In genomic region chr14:74913986-74914573, GRCh38 we compare ENCODE assay signal across 8 cellular contexts. TPM values are rescaled to one million over a fixed set of nuclear protein-coding genes. Genes with fewer than 3 reads are reported as not detected.
A peak's percentile ranks its signal among the peaks of the same experiment; 100 is the strongest.
DNase-seq lines count a peak whose midpoint lies in the region; ATAC-seq, FAIRE-seq and TF ChIP-seq lines count a peak whose summit lies in the region.

No MANE protein-coding gene starts in this region.

- TF ChIP-seq RAD21 in A549 (conservative IDR thresholded peaks at IDR 0.05 in 1 of 2, IDR thresholded peaks at IDR 0.05 in 1 of 2): peak; percentile 73 to 75

- H3K9me3 ChIP-seq in A549: no peaks in the 10 kb centered on the region
- H3K9me3 ChIP-seq in OCI-LY1 (ENCODE audit: low read length): no peaks in the 10 kb centered on the region
- no peaks in the 10 kb centered on the region for H3K9me3 ChIP-seq in left lung

- CTCF ChIA-PET in A549 (lab: Yijun Ruan, JAX): interaction anchor here (3.6 to 9.6 kb wide), 2 partner anchors 8 to 175 kb away, joined by 22 to 87 read pairs; no protein-coding TSS in a partner anchor

- whole genome bisulfite sequencing in A549 (ENCODE audit: missing lambda C conversion rate): 46% methylated on average over 6 of the region's 6 CpGs

- TF ChIP-seq CTCF in A549 (IDR thresholded peaks at IDR 0.05) (peak; percentile 78), GM06990 (IDR thresholded peaks at IDR 0.05; ENCODE audit: insufficient read depth, low read length, poor library complexity, severe bottlenecking) (peak; percentile 67), OCI-LY1 (IDR thresholded peaks at IDR 0.05; ENCODE audit: low read length) (peak; percentile 76), coronary artery (IDR thresholded peaks at IDR 0.05) (peak; percentile 61), left lung (IDR thresholded peaks at IDR 0.05) (peak; percentile 61 to 63)

- intact Hi-C loops in left lung (cut with DNase I): no loop called here

- POLR2A ChIA-PET in A549 (lab: Yijun Ruan, JAX): no interaction called here

- H3K27ac ChIP-seq in A549: no peak overlapping the region
- H3K27ac ChIP-seq in OCI-LY1 (ENCODE audit: low read depth, low read length, poor library complexity, severe bottlenecking): no peak overlapping the region
- peak overlapping the region in 1 of 2 donors; percentile 71 for H3K27ac ChIP-seq in coronary artery
- no peak overlapping the region for H3K27ac ChIP-seq in left lung

- DNase-seq in A549 (ENCODE audit: low read depth in 1 of 2, low spot score in 1 of 2) (peak; percentile 68 to 73), GM06990 (ENCODE audit: extremely low read depth, insufficient read length) (no peak), coronary artery (ENCODE audit: low spot score) (peak; percentile 83), left lung (peak in 1 of 2 donors; percentile 60), urothelium cell line (ENCODE audit: low spot score) (peak; percentile 80)

- no peaks in the 10 kb centered on the region for H3K79me2 ChIP-seq in OCI-LY1 (ENCODE audit: insufficient read depth, low read length)

- H3K4me2 ChIP-seq in A549 (no peak overlapping the region), OCI-LY1 (ENCODE audit: low read length) (no peak overlapping the region)

- H2AFZ ChIP-seq in OCI-LY1 (ENCODE audit: low read length): no peak overlapping the region

- H3K4me3 ChIP-seq in A549 (no peak overlapping the region), GM06990 (replicated peaks; ENCODE audit: low read depth, low read length) (no peak overlapping the region), OCI-LY1 (ENCODE audit: low read depth, low read length, poor library complexity, severe bottlenecking) (no peak overlapping the region), coronary artery (no peak overlapping the region), left lung (no peak overlapping the region)

- peaks cover 9% of the 10 kb centered on the region; the same call in 2 of the 3 replicates for H3K4me1 ChIP-seq in A549
- H3K4me1 ChIP-seq in OCI-LY1 (ENCODE audit: insufficient read depth, low read length, severe bottlenecking): no peaks in the 10 kb centered on the region
- peaks cover 0 to 8% of the 10 kb centered on the region in 2 donors for H3K4me1 ChIP-seq in left lung

- H3K27me3 ChIP-seq in GM06990 (replicated peaks; ENCODE audit: control insufficient read depth, insufficient read depth, low read length): no peaks in the 10 kb centered on the region
- H3K27me3 ChIP-seq in OCI-LY1 (ENCODE audit: insufficient read depth, low read length): no peaks in the 10 kb centered on the region; the same call in 1 of the 2 replicates
- no peaks in the 10 kb centered on the region for H3K27me3 ChIP-seq in left lung

- TF ChIP-seq EP300 in A549 (IDR thresholded peaks at IDR 0.05): no peak

- TF ChIP-seq POLR2A in A549 (IDR thresholded peaks at IDR 0.05; ENCODE audit: low read length): no peak

- H3K36me3 ChIP-seq in GM06990 (ENCODE audit: control insufficient read depth, insufficient read depth, low read length) (peaks cover 3% of the 10 kb centered on the region), OCI-LY1 (ENCODE audit: insufficient read depth, low read length) (no peaks in the 10 kb centered on the region), left lung (no peaks in the 10 kb centered on the region)

- ATAC-seq in A549: peak; percentile 85 to 88
- peak; percentile 82 for ATAC-seq in left lung
- no peak for ATAC-seq in HG02678 (IDR thresholded peaks at IDR 0.05; ENCODE audit: unreplicated experiment)
- ATAC-seq in HG03039 (IDR thresholded peaks at IDR 0.05; ENCODE audit: unreplicated experiment): no peak

- no peaks in the 10 kb centered on the region for H3K9me2 ChIP-seq in OCI-LY1 (ENCODE audit: low read depth, low read length)

- peak; percentile 92 for FAIRE-seq in A549 (lab: Jason Lieb, UNC)
- no peak for FAIRE-seq in urothelium cell line (lab: Jason Lieb, UNC)

- H3K9ac ChIP-seq in OCI-LY1 (ENCODE audit: low read length): no peak overlapping the region

- no peaks in the 10 kb centered on the region for H4K20me1 ChIP-seq in OCI-LY1 (ENCODE audit: insufficient read depth, low read length)

- no peaks in the 10 kb centered on the region for H3F3A ChIP-seq in OCI-LY1 (ENCODE audit: insufficient read depth, low read length)

TF ChIP-seq in A549, 52 proteins besides CTCF, POLR2A, EP300 and RAD21:
- TF ChIP-seq ESRRA (IDR thresholded peaks at IDR 0.05; ENCODE audit: borderline replicate concordance, low read length) (no peak), SMC3 (IDR thresholded peaks at IDR 0.05) (peak; percentile 83), CEBPB (IDR thresholded peaks at IDR 0.05) (peak; percentile 33 to 63; a peak in 2 of 4 replicates)

RNA-seq across cellular contexts. Expression of gene RPS6KL1, which starts 9.0 kb away (rescaled TPM):
- polyA plus RNA-seq in A549 (2011; rRNA removed): 0.32 and 0.40 TPM in 2 replicates
- 1.1 and 1.2 TPM in 2 replicates for polyA plus RNA-seq in A549 (2012; cell fraction: cytosol; rRNA removed)
- polyA plus RNA-seq in A549 (2012; cell fraction: nucleus; rRNA removed): 3.5 and 5.8 TPM in 2 replicates
- polyA plus RNA-seq in A549 (2017; fragmentation: RNase III; extraction: RNeasy Plus Mini Kit Qiagen cat#74134 plus additional on column Dnase treatment): 0.71 to 1.2 TPM (median 0.99 TPM) in 3 replicates
- polyA minus RNA-seq in A549 (2011; rRNA and poly(A)+ RNA removed): 0.62 and 1.6 TPM in 2 replicates
- 1 to 10 TPM; 5.6 to 6.7 TPM for total RNA-seq in left lung

RNA-seq across cellular contexts. Expression of gene DLST, which starts 32.4 kb away (rescaled TPM):
- polyA plus RNA-seq in A549 (2011; rRNA removed) (129 and 137 TPM in 2 replicates), A549 (2017; fragmentation: RNase III; extraction: RNeasy Plus Mini Kit Qiagen cat#74134 plus additional on column Dnase treatment) (102 to 113 TPM (median 102 TPM) in 3 replicates)
- polyA plus RNA-seq in A549 (2012; cell fraction: cytosol; rRNA removed): 108 and 114 TPM in 2 replicates
- 120 and 141 TPM in 2 replicates for polyA plus RNA-seq in A549 (2012; cell fraction: nucleus; rRNA removed)
- polyA minus RNA-seq in A549 (2011; rRNA and poly(A)+ RNA removed): 103 and 107 TPM in 2 replicates
- total RNA-seq in left lung: 10 to 100 TPM; 88.3 to 98.6 TPM

RNA-seq across cellular contexts. Expression of gene PROX2, which starts 38.1 kb away (rescaled TPM):
- polyA plus RNA-seq in A549 (2011; rRNA removed) (not detected in 2 replicates), A549 (2017; fragmentation: RNase III; extraction: RNeasy Plus Mini Kit Qiagen cat#74134 plus additional on column Dnase treatment) (not detected in 3 replicates)
- not detected in 2 replicates for polyA plus RNA-seq in A549 (2012; cell fraction: cytosol; rRNA removed)
- not detected in 2 replicates for polyA plus RNA-seq in A549 (2012; cell fraction: nucleus; rRNA removed)
- polyA minus RNA-seq in A549 (2011; rRNA and poly(A)+ RNA removed): not detected in 2 replicates
- under 1 TPM in 1 of 2 donors, not detected in 1; 0.08 TPM for total RNA-seq in left lung

RNA-seq across cellular contexts. Expression of gene PGF, which starts 41.3 kb away (rescaled TPM):
- polyA plus RNA-seq in A549 (2011; rRNA removed) (0.52 and 0.63 TPM in 2 replicates), A549 (2017; fragmentation: RNase III; extraction: RNeasy Plus Mini Kit Qiagen cat#74134 plus additional on column Dnase treatment) (1.1 to 1.2 TPM (median 1.1 TPM) in 3 replicates)
- 1.0 and 1.3 TPM in 2 replicates for polyA plus RNA-seq in A549 (2012; cell fraction: cytosol; rRNA removed)
- polyA plus RNA-seq in A549 (2012; cell fraction: nucleus; rRNA removed): 0.58 and 1.00 TPM in 2 replicates
- polyA minus RNA-seq in A549 (2011; rRNA and poly(A)+ RNA removed): 0.44 and 1.1 TPM in 2 replicates
- total RNA-seq in left lung: 1 to 10 TPM; 3.4 to 4.6 TPM

Comparison
In these comparisons a context has a peak if more than half of its experiments do, and no peak if none do; other contexts are left out.
1. ATAC-seq: peak in A549 (2 of 2) and left lung (single experiment); none in HG02678 (single experiment) and HG03039 (single experiment).
2. Peak in every context shown above with its lines, with median percentiles within 50 percentile points of each other: CTCF ChIP-seq.